ENCODE assay signal across 19 cellular contexts in the genomic region with DNA sequence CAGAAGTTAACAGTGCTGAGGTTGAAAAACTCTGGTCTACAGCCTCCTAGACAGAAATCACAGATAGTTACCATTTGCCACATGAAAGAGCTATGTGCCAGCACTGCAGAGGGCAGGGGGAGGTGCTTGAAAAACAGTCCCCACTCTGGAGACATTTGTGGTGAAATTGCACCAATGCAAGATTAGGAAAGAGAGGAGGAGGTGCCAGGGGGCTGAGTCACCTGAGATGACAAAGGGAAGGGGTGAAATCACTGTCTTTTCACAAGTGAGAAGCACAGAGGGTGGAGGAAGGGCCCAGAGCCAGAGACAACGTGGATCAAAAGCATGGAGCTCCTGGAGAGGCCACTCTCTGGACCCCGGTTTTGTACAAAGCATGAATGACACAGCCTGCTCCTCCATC.
A peak's percentile ranks its signal among the peaks of the same experiment; 100 is the strongest.
DNase-seq lines count a peak whose midpoint lies in the region; ATAC-seq and TF ChIP-seq lines count a peak whose summit lies in the region.
"Had no signal": no experiment of that assay in that cellular context is flagged by ENCODE, and none has a peak within 500 bp of the region (broad histone marks: within the 10 kb centered on the region; RNA-seq: fewer than 3 reads in every experiment).

No MANE protein-coding gene starts in this region.

- POLR2A ChIA-PET in PC-3 (lab: Charles Lee; ENCODE audit: unreplicated experiment), result no interaction called here

- CTCF ChIA-PET in PC-3 (lab: Charles Lee), result no interaction called here

- H3K79me2 ChIP-seq in PC-3 (ENCODE audit: low read length), result no peaks in the 10 kb centered on the region

- H3K4me3 ChIP-seq in PC-3 (ENCODE audit: low read length) (no peak overlapping the region), fibroblast of mammary gland (ENCODE audit: control insufficient read depth, low read depth, low read length) (no peak overlapping the region)
- H3K4me3 ChIP-seq: lower lobe of right lung, ovary, uterus had no signal

- no peaks in the 10 kb centered on the region for H3K4me1 ChIP-seq in PC-3 (ENCODE audit: insufficient read depth, low read length)
- H3K4me1 ChIP-seq: lower lobe of right lung had no signal

- intact Hi-C loops in PC-3 (cut with micrococcal nuclease), result no loop called here

- no peaks in the 10 kb centered on the region for H3K9me3 ChIP-seq in PC-3 (ENCODE audit: low read length)
- H3K9me3 ChIP-seq: BE2C, lower lobe of right lung, ovary, uterus had no signal

- H3K27ac ChIP-seq in PC-3 (ENCODE audit: low read length), result no peak overlapping the region
- H3K27ac ChIP-seq: lower lobe of right lung, ovary, uterus had no signal

- no peak overlapping the region for H2AFZ ChIP-seq in PC-3 (ENCODE audit: low read length)

- no peak overlapping the region for H3K4me2 ChIP-seq in PC-3 (ENCODE audit: low read length)

- ATAC-seq in PC-3, result no peak
- ATAC-seq in GM18861 (IDR thresholded peaks at IDR 0.05; ENCODE audit: unreplicated experiment), result no peak
- ATAC-seq in GM21576 (IDR thresholded peaks at IDR 0.05; ENCODE audit: unreplicated experiment), result no peak
- ATAC-seq: lower lobe of right lung, T-helper 17 cell had no signal

- H3F3A ChIP-seq in PC-3 (ENCODE audit: low read length, unreplicated experiment), result no peaks in the 10 kb centered on the region

- BruUV-seq in PC-3 (replicated peaks; lab: Mats Ljungman, UMichigan), result no TSS peak

- no peaks in the 10 kb centered on the region for H4K20me1 ChIP-seq in PC-3 (ENCODE audit: low read length)

- TF ChIP-seq CTCF in PC-3 (conservative IDR thresholded peaks at IDR 0.05; ENCODE audit: low read depth, low read length), result no peak
- no peak for TF ChIP-seq CTCF in fibroblast of mammary gland (conservative IDR thresholded peaks at IDR 0.05; ENCODE audit: control insufficient read depth, insufficient read depth, low read depth, low read length)

- H3K9ac ChIP-seq in PC-3 (ENCODE audit: low read length), result no peak overlapping the region

- H3K36me3 ChIP-seq in PC-3 (ENCODE audit: low read depth, low read length), result no peaks in the 10 kb centered on the region
- H3K36me3 ChIP-seq: BE2C, lower lobe of right lung, ovary, uterus had no signal

- H3K9me2 ChIP-seq in PC-3 (replicated peaks; ENCODE audit: low read length), result no peaks in the 10 kb centered on the region

- H3K27me3 ChIP-seq in PC-3 (ENCODE audit: low read length), result peaks cover 40% of the 10 kb centered on the region
- H3K27me3 ChIP-seq: BE2C, ovary had no signal

- DNase-seq in AG08395 (ENCODE audit: low spot score), result peak; percentile 18
- DNase-seq in Daoy (ENCODE audit: low read depth), result peak; percentile 57
- peak; percentile 20 for DNase-seq in PC-3
- peak; percentile 33 for DNase-seq in fibroblast of mammary gland (ENCODE audit: low read depth)
- DNase-seq in anterior cingulate cortex (lab: John Stamatoyannopoulos, UW), result no peak
- DNase-seq: amniotic stem cell; BE2C; Calu3; effector memory CD4-positive, alpha-beta T cell; lower lobe of right lung; MM.1S; NCI-H187; NCI-H446; ovary; SHP77 treated with DMSO at 0.1 percent for 48 hours; T-helper 17 cell; uterus had no signal

Comparison
In these comparisons a context has a peak if more than half of its experiments do, and no peak if none do; other contexts are left out.
1. DNase-seq: peak in AG08395 (single experiment), Daoy (single experiment), PC-3 (single experiment) and fibroblast of mammary gland (single experiment); none in anterior cingulate cortex (0 of 58).